14 cellular contexts compared by ENCODE assay signal in the genomic region with DNA sequence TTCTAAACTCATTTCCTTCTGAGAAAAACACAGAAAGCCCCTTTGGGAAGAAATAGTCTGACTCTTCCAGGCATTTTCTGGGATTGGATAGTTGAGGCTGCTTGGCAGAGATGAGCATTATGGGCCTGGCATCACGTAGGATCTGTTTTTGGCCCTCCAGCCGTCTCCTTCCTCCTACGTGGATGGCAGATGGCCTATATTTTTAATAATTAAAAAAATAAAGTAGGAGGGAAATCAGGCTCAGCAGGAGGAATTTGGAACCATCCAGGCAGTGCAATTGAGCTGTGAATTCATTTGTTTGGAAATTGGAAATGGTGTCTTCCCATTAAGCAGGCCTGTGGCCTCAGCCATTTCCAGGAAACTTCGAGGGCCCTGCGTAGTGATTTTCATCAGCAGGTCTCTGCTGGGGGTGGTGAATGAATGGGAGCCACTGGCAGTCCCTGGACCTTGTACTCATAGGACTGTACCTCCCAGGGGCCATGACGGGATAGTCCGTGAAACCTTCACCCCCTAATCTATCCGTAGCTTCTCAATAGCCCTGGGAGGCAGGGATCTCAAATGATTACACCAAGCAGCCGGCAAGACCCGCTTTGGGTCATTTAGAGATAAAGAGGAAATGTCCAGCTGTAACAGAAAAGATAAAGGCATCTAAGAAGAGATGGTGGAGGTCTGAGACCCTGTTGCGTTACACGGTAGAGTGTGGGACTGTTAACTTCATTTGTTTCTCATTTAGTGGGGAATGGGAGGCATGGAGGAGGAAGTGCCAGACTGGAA.
"Had no signal": no experiment of that assay in that cellular context is flagged by ENCODE, and none has a peak within 500 bp of the region (broad histone marks: within the 10 kb centered on the region; RNA-seq: fewer than 3 reads in every experiment).

No MANE protein-coding gene starts in this region.

- H3K4me1 Mint-ChIP-seq: activated B cell treated with CpG ODN at 0.5 μM for 24 hours; activated CD4-positive, alpha-beta T cell treated with anti-CD3 and anti-CD28 coated beads, Interleukin-2, amount 10 ng/mL, durations not matched to agents 7 days and 5 days; activated naive CD8-positive, alpha-beta T cell treated with anti-CD3 and anti-CD28 coated beads for 36 hours; stimulated activated naive CD8-positive, alpha-beta T cell treated with anti-CD3 and anti-CD28 coated beads, Interleukin-15, amount 100 ng/mL, for 72 hours had no signal

- H3K27ac Mint-ChIP-seq: activated B cell treated with CpG ODN at 0.5 μM for 24 hours; activated CD4-positive, alpha-beta T cell treated with anti-CD3 and anti-CD28 coated beads, Interleukin-2, amount 10 ng/mL, durations not matched to agents 7 days and 5 days; activated naive CD8-positive, alpha-beta T cell treated with anti-CD3 and anti-CD28 coated beads for 36 hours; effector memory CD8-positive, alpha-beta T cell; stimulated activated naive CD8-positive, alpha-beta T cell treated with anti-CD3 and anti-CD28 coated beads, Interleukin-15, amount 100 ng/mL, for 72 hours had no signal

- H3K27me3 Mint-ChIP-seq: stimulated activated naive CD8-positive, alpha-beta T cell treated with anti-CD3 and anti-CD28 coated beads, Interleukin-15, amount 100 ng/mL, for 72 hours had no signal

- DNase-seq: activated B cell treated with CpG ODN at 0.5 μM for 24 hours; activated CD4-positive, alpha-beta T cell treated with anti-CD3 and anti-CD28 coated beads, Interleukin-2, amount 10 ng/mL, durations not matched to agents 7 days and 5 days; activated naive CD8-positive, alpha-beta T cell treated with anti-CD3 and anti-CD28 coated beads for 36 hours; brain microvascular endothelial cell; dermis blood vessel endothelial cell; effector memory CD8-positive, alpha-beta T cell; foreskin melanocyte; kidney glomerular epithelial cell; spleen; stimulated activated naive CD8-positive, alpha-beta T cell treated with anti-CD3 and anti-CD28 coated beads, Interleukin-15, amount 100 ng/mL, for 72 hours; T-helper 1 cell; testis; upper lobe of left lung had no signal

- H3K4me3 Mint-ChIP-seq: activated B cell treated with CpG ODN at 0.5 μM for 24 hours; activated CD4-positive, alpha-beta T cell treated with anti-CD3 and anti-CD28 coated beads, Interleukin-2, amount 10 ng/mL, durations not matched to agents 7 days and 5 days; activated naive CD8-positive, alpha-beta T cell treated with anti-CD3 and anti-CD28 coated beads for 36 hours; effector memory CD8-positive, alpha-beta T cell; neural crest cell; stimulated activated naive CD8-positive, alpha-beta T cell treated with anti-CD3 and anti-CD28 coated beads, Interleukin-15, amount 100 ng/mL, for 72 hours had no signal

- ATAC-seq: effector memory CD8-positive, alpha-beta T cell; stimulated activated naive CD8-positive, alpha-beta T cell treated with anti-CD3 and anti-CD28 coated beads, Interleukin-15, amount 100 ng/mL, for 72 hours had no signal

- H3K9me3 Mint-ChIP-seq: activated B cell treated with CpG ODN at 0.5 μM for 24 hours; activated CD4-positive, alpha-beta T cell treated with anti-CD3 and anti-CD28 coated beads, Interleukin-2, amount 10 ng/mL, durations not matched to agents 7 days and 5 days had no signal

- H3K36me3 Mint-ChIP-seq: activated naive CD8-positive, alpha-beta T cell treated with anti-CD3 and anti-CD28 coated beads for 36 hours had no signal
